2 cellular contexts compared by ENCODE assay signal in genomic region chr16:87917503-87917902, GRCh38.
A peak's percentile ranks its signal among the peaks of the same experiment; 100 is the strongest.
TF ChIP-seq lines count a peak whose summit lies in the region.

No MANE protein-coding gene starts in this region.

TF ChIP-seq in HCT116, 20 proteins besides CTCF, POLR2A, EP300 and RAD21:
- no peak for TF ChIP-seq ELF1 (IDR thresholded peaks at IDR 0.05; ENCODE audit: borderline replicate concordance, low read depth)
- TF ChIP-seq EZH2 (IDR thresholded peaks at IDR 0.05), result no peak
- TF ChIP-seq MAX (IDR thresholded peaks at IDR 0.05), result no peak
- no peak for TF ChIP-seq SRF (IDR thresholded peaks at IDR 0.05; ENCODE audit: low read depth)
- TF ChIP-seq ATF3 (IDR thresholded peaks at IDR 0.05), result no peak
- no peak for TF ChIP-seq ZNF274 (IDR thresholded peaks at IDR 0.05; ENCODE audit: low read depth, low read length)
- 0 out of 2 replicates have a peak, but pooled peaks have one; percentile 9 for TF ChIP-seq ZFX (IDR thresholded peaks at IDR 0.05)
- no peak for TF ChIP-seq ZBTB33 (IDR thresholded peaks at IDR 0.05; ENCODE audit: extremely low read depth, insufficient replicate concordance, low read length)

TF ChIP-seq in K562, 482 proteins besides CTCF, POLR2A, EP300 and RAD21 (continues in another document):
- no peak for TF ChIP-seq SETDB1 (IDR thresholded peaks at IDR 0.05; ENCODE audit: low read length)
- peak in 1 of 2 experiments; percentile 93; a peak in 2 of 4 replicates for TF ChIP-seq KDM1A (IDR thresholded peaks at IDR 0.05)
- TF ChIP-seq TBL1XR1 (IDR thresholded peaks at IDR 0.05; ENCODE audit: low read length in 2 of 2), result no peak
- TF ChIP-seq CCNT2 (IDR thresholded peaks at IDR 0.05; ENCODE audit: borderline replicate concordance, extremely low read depth, insufficient read length, low read depth, low read length), result no peak
- no peak for TF ChIP-seq MAFK (IDR thresholded peaks at IDR 0.05; ENCODE audit: low read length)
- no peak for TF ChIP-seq SIRT6 (IDR thresholded peaks at IDR 0.05; ENCODE audit: low read depth, low read length)
- no peak for TF ChIP-seq ZSCAN29 (IDR thresholded peaks at IDR 0.05)
- TF ChIP-seq ZNF121 (CRISPR knock-in tag; conservative IDR thresholded peaks at IDR 0.05), result no peak
- TF ChIP-seq DLX4 (CRISPR knock-in tag; IDR thresholded peaks at IDR 0.05), result no peak
- TF ChIP-seq ZMIZ1 (IDR thresholded peaks at IDR 0.05; ENCODE audit: low read depth in 2 of 2, low read length in 2 of 2), result no peak
- no peak for TF ChIP-seq ELF1 (tag; IDR thresholded peaks at IDR 0.05)
- TF ChIP-seq ARID2 (IDR thresholded peaks at IDR 0.05), result peak; percentile 33; the same call in 1 of the 2 replicates
- no peak for TF ChIP-seq PBX2 (CRISPR knock-in tag; IDR thresholded peaks at IDR 0.05; ENCODE audit: low read depth)
- no peak for TF ChIP-seq PBX2 (tag; conservative IDR thresholded peaks at IDR 0.05; ENCODE audit: low read depth)
- no peak for TF ChIP-seq CTCFL (IDR thresholded peaks at IDR 0.05; ENCODE audit: borderline replicate concordance, insufficient read depth, low read depth, low read length, poor library complexity, severe bottlenecking)
- TF ChIP-seq MLX (CRISPR knock-in tag; conservative IDR thresholded peaks at IDR 0.05), result no peak
- no peak for TF ChIP-seq E2F3 (CRISPR knock-in tag; IDR thresholded peaks at IDR 0.05)
- no peak for TF ChIP-seq FOXJ2 (tag; IDR thresholded peaks at IDR 0.05)
- no peak for TF ChIP-seq LCOR (CRISPR knock-in tag; IDR thresholded peaks at IDR 0.05)
- TF ChIP-seq FOXJ3 (CRISPR knock-in tag; IDR thresholded peaks at IDR 0.05), result no peak
- no peak for TF ChIP-seq PML (IDR thresholded peaks at IDR 0.05; ENCODE audit: low read length)
- no peak for TF ChIP-seq ZNF76 (CRISPR knock-in tag; IDR thresholded peaks at IDR 0.05; ENCODE audit: borderline replicate concordance)
- no peak for TF ChIP-seq NR2F6 (CRISPR knock-in tag; IDR thresholded peaks at IDR 0.05)
- TF ChIP-seq CBFA2T3 (IDR thresholded peaks at IDR 0.05), result 0 out of 2 replicates have a peak, but pooled peaks have one; percentile 3
- TF ChIP-seq POU5F1 (IDR thresholded peaks at IDR 0.05; ENCODE audit: borderline replicate concordance, low read depth, low read length, partially characterized antibody), result no peak
- TF ChIP-seq ZBTB40 (IDR thresholded peaks at IDR 0.05), result no peak
- no peak for TF ChIP-seq ZBTB40 (CRISPR knock-in tag; IDR thresholded peaks at IDR 0.05)
